Comparison of ENCODE assay signal across 2 cellular contexts in genomic region chr3:8869613-8870012, GRCh38.
TF ChIP-seq lines count a peak whose summit lies in the region.

No MANE protein-coding gene starts in this region.

TF ChIP-seq in HepG2, 621 proteins besides CTCF, POLR2A, EP300 and RAD21 (continued from another document):
- TF ChIP-seq AKNA (CRISPR knock-in tag; IDR thresholded peaks at IDR 0.05; ENCODE audit: borderline replicate concordance): no peak

TF ChIP-seq in GM23338, 12 proteins besides CTCF, POLR2A, EP300 and RAD21 (continued from another document):
- no peak for TF ChIP-seq ZNF462 (CRISPR knock-in tag; IDR thresholded peaks at IDR 0.05)
- no peak for TF ChIP-seq ETS1 (IDR thresholded peaks at IDR 0.05)
- no peak for TF ChIP-seq REST (IDR thresholded peaks at IDR 0.05; ENCODE audit: unreplicated experiment)
- TF ChIP-seq EZH2phosphoT487 (IDR thresholded peaks at IDR 0.05; ENCODE audit: unreplicated experiment): no peak
TF ChIP-seq in GM23338: peak in this region for 0.
